ENCODE assay signal across 8 cellular contexts in genomic region chr12:90940872-90941499, GRCh38. TPM values are rescaled to one million over a fixed set of nuclear protein-coding genes. Genes with fewer than 3 reads are reported as not detected.
A peak's percentile ranks its signal among the peaks of the same experiment; 100 is the strongest.
DNase-seq lines count a peak whose midpoint lies in the region; ATAC-seq and TF ChIP-seq lines count a peak whose summit lies in the region.

No MANE protein-coding gene starts in this region.

- no peaks in the 10 kb centered on the region for H3K27me3 ChIP-seq in right lobe of liver

- ATAC-seq in HG02884 (IDR thresholded peaks at IDR 0.05; ENCODE audit: unreplicated experiment) (peak; percentile 76), right lobe of liver (peak; percentile 55 to 77 (median 73))

- 9% methylated on average over 3 of the region's 3 CpGs for WGBS in right lobe of liver (ENCODE audit: insufficient coverage, low coverage, low lambda C conversion rate, missing lambda C conversion rate)

- H3K27ac ChIP-seq in 22Rv1: no peak overlapping the region
- no peak overlapping the region for H3K27ac ChIP-seq in right lobe of liver

- TF ChIP-seq CTCF in 22Rv1 (IDR thresholded peaks at IDR 0.05) (peak; percentile 93), GM12875 (IDR thresholded peaks at IDR 0.05; ENCODE audit: borderline replicate concordance, insufficient read depth, low read depth, low read length) (peak; percentile 34; the same call in 1 of the 2 replicates), astrocyte of the cerebellum (IDR thresholded peaks at IDR 0.05; ENCODE audit: low read depth, low read length, missing control alignments) (peak; percentile 63), right lobe of liver (IDR thresholded peaks at IDR 0.05) (peak; percentile 53 to 65 (median 60))

- peaks cover 0 to 10% (median 0%) of the 10 kb centered on the region in 4 donors for H3K4me1 ChIP-seq in right lobe of liver

- H3K4me3 ChIP-seq in GM12875 (ENCODE audit: low read depth, low read length) (no peak overlapping the region), astrocyte of the cerebellum (ENCODE audit: low read depth, low read length) (no peak overlapping the region), right lobe of liver (no peak overlapping the region)

- no peaks in the 10 kb centered on the region for H3K9me3 ChIP-seq in right lobe of liver

- TF ChIP-seq POLR2A in right lobe of liver (IDR thresholded peaks at IDR 0.05): no peak

- DNase-seq in NCI-H2196 (lab: John Stamatoyannopoulos, UW; ENCODE audit: unreplicated experiment) (peak; percentile 41), astrocyte of the cerebellum (ENCODE audit: low read depth) (peak; percentile 38), right lobe of liver (no peak), HK-2 (ENCODE audit: unreplicated experiment) (no peak)
- no peak for DNase-seq in stimulated activated CD4-positive, alpha-beta T cell treated with anti-CD3 and anti-CD28 coated beads, Interleukin-2, amount 100 ng/mL, for 48 hours

- in situ Hi-C loops in astrocyte of the cerebellum (cut with HindIII; ENCODE audit: low sequenced_read_pairs): no loop called here

- intact Hi-C loops in right lobe of liver (cut with DNase I): no loop called here

- no peaks in the 10 kb centered on the region for H3K36me3 ChIP-seq in right lobe of liver

RNA-seq across cellular contexts. Expression of gene CCER1, which starts 14.0 kb away (rescaled TPM):
- not detected for total RNA-seq in right lobe of liver

Comparison
In these comparisons a context has a peak if more than half of its experiments do, and no peak if none do; other contexts are left out.
1. CTCF ChIP-seq: peak in every context shown above with its lines; median percentile 93 in 22Rv1; 63 in astrocyte of the cerebellum; 60 in right lobe of liver; 34 in GM12875.
2. DNase-seq: peak in NCI-H2196 (single experiment) and astrocyte of the cerebellum (single experiment); none in right lobe of liver (0 of 3), HK-2 (single experiment) and stimulated activated CD4-positive, alpha-beta T cell treated with anti-CD3 and anti-CD28 coated beads, Interleukin-2, amount 100 ng/mL, for 48 hours (0 of 2).